Comparison of ENCODE assay signal across 22 cellular contexts in the genomic region with DNA sequence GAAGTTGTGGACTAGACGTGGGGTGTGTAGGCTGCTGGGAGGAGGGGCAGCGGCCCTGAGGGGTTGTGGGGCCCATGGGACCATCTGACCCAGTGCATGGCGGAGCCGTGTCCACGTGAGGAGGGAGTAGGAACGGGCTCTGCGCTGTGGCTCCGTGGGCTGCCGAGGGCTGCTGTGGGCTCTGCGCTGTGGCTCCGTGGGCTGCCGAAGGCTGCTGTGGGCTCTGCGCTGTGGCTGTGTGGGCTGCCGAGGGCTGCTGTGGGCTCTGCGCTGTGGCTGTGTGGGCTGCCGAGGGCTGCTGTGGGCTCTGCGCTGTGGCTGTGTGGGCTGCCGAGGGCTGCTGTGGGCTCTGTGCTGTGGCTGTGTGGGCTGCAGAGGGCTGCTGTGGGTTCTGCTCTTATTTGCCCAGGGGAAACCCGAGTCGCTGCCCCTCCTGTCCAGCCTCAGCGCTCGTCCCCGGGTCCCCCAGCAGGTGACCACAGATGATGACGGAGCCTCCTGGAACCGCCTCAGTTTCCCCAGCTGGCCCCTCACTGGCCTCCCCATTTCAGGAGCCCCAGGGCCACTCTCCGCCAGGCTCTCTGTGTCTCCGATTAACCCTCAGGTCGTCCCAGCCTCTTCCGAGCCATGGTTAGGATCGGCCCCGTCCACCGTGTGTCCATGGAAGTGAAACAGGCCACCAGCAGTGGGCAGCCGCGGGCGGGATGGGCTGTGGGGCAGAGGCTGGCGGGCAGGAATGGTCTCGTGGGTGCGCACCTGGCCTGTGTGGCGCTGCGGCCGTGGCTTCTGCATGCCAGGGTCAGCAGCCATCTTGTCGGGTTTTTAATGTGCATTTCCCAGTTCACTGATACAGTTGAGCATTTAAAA. TPM values are rescaled to one million over a fixed set of nuclear protein-coding genes. Genes with fewer than 3 reads are reported as not detected.
A peak's percentile ranks its signal among the peaks of the same experiment; 100 is the strongest.
DNase-seq lines count a peak whose midpoint lies in the region; ATAC-seq and TF ChIP-seq lines count a peak whose summit lies in the region.
"Had no signal": no experiment of that assay in that cellular context is flagged by ENCODE, and none has a peak within 500 bp of the region (broad histone marks: within the 10 kb centered on the region; RNA-seq: fewer than 3 reads in every experiment).

No MANE protein-coding gene starts in this region.

- 96% methylated on average over 26 to 42 of the region's 42 CpGs for WGBS in endodermal cell (ENCODE audit: insufficient coverage in 1 of 2, insufficient read length in 1 of 2), 2 experiments
- 86 to 88% methylated on average over 33 to 40 of the region's 42 CpGs for WGBS in tibial nerve, 2 donors
- 92 to 95% methylated on average over 33 to 35 of the region's 42 CpGs for WGBS in thyroid gland, 2 donors

- H3K36me3 ChIP-seq in endodermal cell (ENCODE audit: control insufficient read depth, insufficient read depth, low read length), result peaks cover 26% of the 10 kb centered on the region
- no peaks in the 10 kb centered on the region for H3K36me3 ChIP-seq in neural progenitor cell
- H3K36me3 ChIP-seq in tibial nerve, result peaks cover 0 to 25% (median 0%) of the 10 kb centered on the region in 3 donors
- H3K36me3 ChIP-seq in thyroid gland, result peaks cover 2 to 4% of the 10 kb centered on the region in 2 donors

- H3K9me3 Mint-ChIP-seq in activated naive CD4-positive, alpha-beta T cell treated with anti-CD3 and anti-CD28 coated beads, Interleukin-2, amount 50 U/mL, for 24 hours, result no peaks in the 10 kb centered on the region
- no peaks in the 10 kb centered on the region for H3K9me3 Mint-ChIP-seq in activated naive CD4-positive, alpha-beta T cell treated with anti-CD3 and anti-CD28 coated beads, Interleukin-2, amount 50 U/mL, for 72 hours
- no peaks in the 10 kb centered on the region for H3K9me3 Mint-ChIP-seq in endodermal cell
- H3K9me3 Mint-ChIP-seq in neural progenitor cell, result peaks cover 16% of the 10 kb centered on the region
- H3K9me3 Mint-ChIP-seq: activated B cell treated with CpG ODN at 0.5 μM for 24 hours; activated naive CD8-positive, alpha-beta T cell treated with anti-CD3 and anti-CD28 coated beads, Interleukin-2, amount 10 ng/mL, durations not matched to agents 7 days and 5 days; memory B cell; T-helper 1 cell treated with Interleukin-12 subunit alpha and Interleukin-12 subunit beta and Interleukin-4 antibody, amounts not matched to agents 30 μg/mL and 1 μg/mL, for 36 hours had no signal

- H3K79me2 ChIP-seq in neural progenitor cell (ENCODE audit: low read depth), result peaks cover 89% of the 10 kb centered on the region

- peaks cover 1% of the 10 kb centered on the region for H3K36me3 Mint-ChIP-seq in activated naive CD4-positive, alpha-beta T cell treated with anti-CD3 and anti-CD28 coated beads, Interleukin-2, amount 50 U/mL, for 24 hours
- peaks cover 2 to 28% of the 10 kb centered on the region in 2 donors for H3K36me3 Mint-ChIP-seq in activated naive CD4-positive, alpha-beta T cell treated with anti-CD3 and anti-CD28 coated beads, Interleukin-2, amount 50 U/mL, for 72 hours
- H3K36me3 Mint-ChIP-seq in endodermal cell (ENCODE audit: low read depth) (peaks cover 50% of the 10 kb centered on the region), neural progenitor cell (peaks cover 43% of the 10 kb centered on the region)

- H3K9ac ChIP-seq in endodermal cell (ENCODE audit: extremely low read depth, low read length, poor library complexity, severe bottlenecking), result no peak overlapping the region
- H3K9ac ChIP-seq in neural progenitor cell, result no peak overlapping the region

- TF ChIP-seq POLR2A in tibial nerve (IDR thresholded peaks at IDR 0.05) (no peak), thyroid gland (IDR thresholded peaks at IDR 0.05) (no peak)

- intact Hi-C loops in thyroid gland (cut with DNase I), result no loop called here

- no peak overlapping the region for H3K4me2 ChIP-seq in neural progenitor cell

- TF ChIP-seq CTCF in endodermal cell (conservative IDR thresholded peaks at IDR 0.05) (no peak), neural progenitor cell (IDR thresholded peaks at IDR 0.05) (no peak), tibial nerve (IDR thresholded peaks at IDR 0.05) (no peak), thyroid gland (IDR thresholded peaks at IDR 0.05) (no peak)

- H3K4me1 ChIP-seq in endodermal cell (ENCODE audit: control insufficient read depth, insufficient read depth, low read length), result no peaks in the 10 kb centered on the region
- no peaks in the 10 kb centered on the region for H3K4me1 ChIP-seq in neural progenitor cell
- peaks cover 0 to 49% (median 12%) of the 10 kb centered on the region in 4 donors for H3K4me1 ChIP-seq in tibial nerve
- H3K4me1 ChIP-seq in thyroid gland, result no peaks in the 10 kb centered on the region

- peaks cover 25% of the 10 kb centered on the region for H3K4me1 Mint-ChIP-seq in activated naive CD4-positive, alpha-beta T cell treated with anti-CD3 and anti-CD28 coated beads, Interleukin-2, amount 50 U/mL, for 24 hours
- H3K4me1 Mint-ChIP-seq in endodermal cell (no peaks in the 10 kb centered on the region), neural progenitor cell (peaks cover 10% of the 10 kb centered on the region)

- no peaks in the 10 kb centered on the region for H3K27me3 Mint-ChIP-seq in activated naive CD4-positive, alpha-beta T cell treated with anti-CD3 and anti-CD28 coated beads, Interleukin-2, amount 50 U/mL, for 24 hours
- no peaks in the 10 kb centered on the region for H3K27me3 Mint-ChIP-seq in endodermal cell (ENCODE audit: insufficient read depth)
- peaks cover 4% of the 10 kb centered on the region for H3K27me3 Mint-ChIP-seq in neural progenitor cell (ENCODE audit: insufficient read depth, low read depth)
- H3K27me3 Mint-ChIP-seq: activated B cell treated with CpG ODN at 0.5 μM for 24 hours; activated naive CD8-positive, alpha-beta T cell treated with anti-CD3 and anti-CD28 coated beads, Interleukin-2, amount 10 ng/mL, durations not matched to agents 7 days and 5 days; memory B cell had no signal

- no peak for DNase-seq in activated naive CD4-positive, alpha-beta T cell treated with anti-CD3 and anti-CD28 coated beads, Interleukin-2, amount 50 U/mL, for 72 hours (ENCODE audit: low spot score in 2 of 2)
- DNase-seq in endodermal cell, result no peak
- no peak for DNase-seq in neural progenitor cell (ENCODE audit: low spot score)
- no peak for DNase-seq in tibial nerve (ENCODE audit: low spot score in 2 of 2)
- DNase-seq in NK-92 treated with Interleukin-12 subunit alpha and Interleukin-12 subunit beta, amount 100 ng/mL, for 24 hours (lab: John Stamatoyannopoulos, UW), result no peak
- DNase-seq in cerebellar cortex (ENCODE audit: low spot score), result no peak
- no peak for DNase-seq in thyroid gland
- DNase-seq: activated B cell treated with CpG ODN at 0.5 μM for 24 hours; activated CD8-positive, alpha-beta memory T cell treated with anti-CD3 and anti-CD28 coated beads for 24 hours; activated naive CD8-positive, alpha-beta T cell treated with anti-CD3 and anti-CD28 coated beads, Interleukin-2, amount 10 ng/mL, durations not matched to agents 7 days and 5 days; activated T-cell treated with anti-CD3 and anti-CD28 coated beads, Interleukin-2, amount 50 U/mL, for 72 hours; DMS 273 treated with DMSO at 0.1 percent for 48 hours; effector CD8-positive, alpha-beta T cell; HFFc6; NCI-H1092; NCI-H526 treated with DMSO at 0.1 percent for 48 hours; SIG-M5; stimulated activated CD4-positive, alpha-beta T cell treated with anti-CD3 and anti-CD28 coated beads, Interleukin-2, amount 100 ng/mL, for 48 hours had no signal

- no peak for ATAC-seq in activated naive CD4-positive, alpha-beta T cell treated with anti-CD3 and anti-CD28 coated beads, Interleukin-2, amount 50 U/mL, for 72 hours
- ATAC-seq: activated T-cell treated with anti-CD3 and anti-CD28 coated beads, Interleukin-2, amount 50 U/mL, for 72 hours had no signal

- no peaks in the 10 kb centered on the region for H3F3A ChIP-seq in neural progenitor cell (ENCODE audit: low read depth)

- no peak for TF ChIP-seq EP300 in tibial nerve (IDR thresholded peaks at IDR 0.05)

- H3K27ac ChIP-seq in endodermal cell (ENCODE audit: low read depth, low read length), result peak overlapping the region; percentile 12
- H3K27ac ChIP-seq in neural progenitor cell, result no peak overlapping the region
- H3K27ac ChIP-seq in tibial nerve, result peak overlapping the region in 3 of 4 donors; percentile 26 to 67 (median 56)
- no peak overlapping the region for H3K27ac ChIP-seq in thyroid gland

- no peak overlapping the region for H2AFZ ChIP-seq in neural progenitor cell (replicated peaks)

- peaks cover 76% of the 10 kb centered on the region for H4K20me1 ChIP-seq in neural progenitor cell (ENCODE audit: low read depth)

- H3K4me3 Mint-ChIP-seq in activated naive CD4-positive, alpha-beta T cell treated with anti-CD3 and anti-CD28 coated beads, Interleukin-2, amount 50 U/mL, for 24 hours, result no peak overlapping the region
- H3K4me3 Mint-ChIP-seq in endodermal cell (no peak overlapping the region), neural progenitor cell (no peak overlapping the region)
- H3K4me3 Mint-ChIP-seq: activated B cell treated with CpG ODN at 0.5 μM for 24 hours; activated naive CD8-positive, alpha-beta T cell treated with anti-CD3 and anti-CD28 coated beads, Interleukin-2, amount 10 ng/mL, durations not matched to agents 7 days and 5 days; activated T-cell treated with anti-CD3 and anti-CD28 coated beads, Interleukin-2, amount 50 U/mL, for 72 hours; HFFc6; memory B cell; T-helper 1 cell treated with Interleukin-12 subunit alpha and Interleukin-12 subunit beta and Interleukin-4 antibody, amounts not matched to agents 30 μg/mL and 1 μg/mL, for 36 hours had no signal

- H3K27ac Mint-ChIP-seq in activated naive CD4-positive, alpha-beta T cell treated with anti-CD3 and anti-CD28 coated beads, Interleukin-2, amount 50 U/mL, for 24 hours, result peak overlapping the region; percentile 84
- H3K27ac Mint-ChIP-seq in activated naive CD4-positive, alpha-beta T cell treated with anti-CD3 and anti-CD28 coated beads, Interleukin-2, amount 50 U/mL, for 72 hours, result no peak overlapping the region
- H3K27ac Mint-ChIP-seq in endodermal cell (no peak overlapping the region), neural progenitor cell (peak overlapping the region; percentile 74)
- H3K27ac Mint-ChIP-seq: activated B cell treated with CpG ODN at 0.5 μM for 24 hours; activated naive CD8-positive, alpha-beta T cell treated with anti-CD3 and anti-CD28 coated beads, Interleukin-2, amount 10 ng/mL, durations not matched to agents 7 days and 5 days; activated T-cell treated with anti-CD3 and anti-CD28 coated beads, Interleukin-2, amount 50 U/mL, for 72 hours; memory B cell; T-helper 1 cell treated with Interleukin-12 subunit alpha and Interleukin-12 subunit beta and Interleukin-4 antibody, amounts not matched to agents 30 μg/mL and 1 μg/mL, for 36 hours had no signal

- H3K27me3 ChIP-seq in endodermal cell (ENCODE audit: control insufficient read depth, insufficient read depth, low read length, poor library complexity, severe bottlenecking), result no peaks in the 10 kb centered on the region
- H3K27me3 ChIP-seq in neural progenitor cell, result no peaks in the 10 kb centered on the region
- no peaks in the 10 kb centered on the region for H3K27me3 ChIP-seq in tibial nerve
- no peaks in the 10 kb centered on the region for H3K27me3 ChIP-seq in thyroid gland

- H3K9me3 ChIP-seq in endodermal cell (ENCODE audit: control insufficient read depth, low read length), result no peaks in the 10 kb centered on the region
- H3K9me3 ChIP-seq in neural progenitor cell (ENCODE audit: low read depth), result no peaks in the 10 kb centered on the region
- H3K9me3 ChIP-seq in tibial nerve, result no peaks in the 10 kb centered on the region
- no peaks in the 10 kb centered on the region for H3K9me3 ChIP-seq in thyroid gland

- no peak overlapping the region for H3K4me3 ChIP-seq in endodermal cell (ENCODE audit: low read length)
- H3K4me3 ChIP-seq in neural progenitor cell, result no peak overlapping the region
- no peak overlapping the region for H3K4me3 ChIP-seq in tibial nerve
- H3K4me3 ChIP-seq in thyroid gland (replicated peaks in 1 of 3), result no peak overlapping the region

RNA-seq across cellular contexts. Expression of a gene that starts 20.0 kb away (rescaled TPM):
- 10 to 100 TPM; 23.0 to 25.9 TPM for total RNA-seq in activated naive CD4-positive, alpha-beta T cell treated with anti-CD3 and anti-CD28 coated beads, Interleukin-2, amount 50 U/mL, for 72 hours
- total RNA-seq in endodermal cell (10 to 100 TPM; 53.1 to 64.0 TPM), neural progenitor cell (ENCODE audit: low replicate concordance) (44.7 and 59.1 TPM in 2 replicates), tibial nerve (100 to 1,000 TPM in 2 of 4 donors, 10 to 100 TPM in 2; 54.8 to 123 (median 90.5) TPM), thyroid gland (10 to 100 TPM; 41.4 to 60.0 (median 50.2) TPM)
- polyA plus RNA-seq in endodermal cell (2013, experiment 1 of 2), result 64.4 TPM
- polyA plus RNA-seq in endodermal cell (2013, experiment 2 of 2), result 55.3 TPM

RNA-seq across cellular contexts. Expression of a gene that starts 36.6 kb away (rescaled TPM):
- 1 to 10 TPM in 1 of 2 donors, under 1 TPM in 1; 0.59 to 1.3 TPM for total RNA-seq in activated naive CD4-positive, alpha-beta T cell treated with anti-CD3 and anti-CD28 coated beads, Interleukin-2, amount 50 U/mL, for 72 hours
- total RNA-seq in endodermal cell (10 to 100 TPM; 15.1 to 16.4 TPM), neural progenitor cell (ENCODE audit: low replicate concordance) (1.9 and 3.4 TPM in 2 replicates), tibial nerve (10 to 100 TPM in 3 of 4 donors, 1 to 10 TPM in 1; 5.9 to 18.0 (median 14.3) TPM), thyroid gland (10 to 100 TPM; 14.9 to 27.1 (median 18.3) TPM)
- polyA plus RNA-seq in endodermal cell (2013, experiment 1 of 2), result 2.0 TPM
- 1.0 TPM for polyA plus RNA-seq in endodermal cell (2013, experiment 2 of 2)
- total RNA-seq: OCI-LY7 had no signal

RNA-seq across cellular contexts. Expression of a gene that starts 51.3 kb away (rescaled TPM):
- 10 to 100 TPM in 1 of 2 donors, 1 to 10 TPM in 1; 7.4 to 21.8 TPM for total RNA-seq in activated naive CD4-positive, alpha-beta T cell treated with anti-CD3 and anti-CD28 coated beads, Interleukin-2, amount 50 U/mL, for 72 hours
- total RNA-seq in endodermal cell (10 to 100 TPM; 20.0 to 23.4 TPM), neural progenitor cell (ENCODE audit: low replicate concordance) (0.21 and 10.0 TPM in 2 replicates), tibial nerve (10 to 100 TPM in 3 of 4 donors, 1 to 10 TPM in 1; 5.2 to 32.8 (median 12.9) TPM), thyroid gland (10 to 100 TPM; 13.0 to 17.5 (median 14.2) TPM)
- polyA plus RNA-seq in endodermal cell (2013, experiment 1 of 2), result 8.7 TPM
- polyA plus RNA-seq in endodermal cell (2013, experiment 2 of 2), result 6.1 TPM

RNA-seq across cellular contexts. Expression of a gene that starts 51.5 kb away (rescaled TPM):
- 100 to 1,000 TPM; 131 to 221 TPM for total RNA-seq in activated naive CD4-positive, alpha-beta T cell treated with anti-CD3 and anti-CD28 coated beads, Interleukin-2, amount 50 U/mL, for 72 hours
- total RNA-seq in endodermal cell (100 to 1,000 TPM; 407 to 456 TPM), neural progenitor cell (ENCODE audit: low replicate concordance) (95.1 and 114 TPM in 2 replicates), tibial nerve (100 to 1,000 TPM in 3 of 4 donors, 10 to 100 TPM in 1; 50.0 to 219 (median 139) TPM), thyroid gland (100 to 1,000 TPM in 2 of 4 donors, 10 to 100 TPM in 2; 82.2 to 144 (median 106) TPM)
- polyA plus RNA-seq in endodermal cell (2013, experiment 1 of 2), result 299 TPM
- polyA plus RNA-seq in endodermal cell (2013, experiment 2 of 2), result 303 TPM

Comparison
In these comparisons a context has a peak if more than half of its experiments do, and no peak if none do; other contexts are left out.
1. H3K27ac Mint-ChIP-seq: peak in activated naive CD4-positive, alpha-beta T cell treated with anti-CD3 and anti-CD28 coated beads, Interleukin-2, amount 50 U/mL, for 24 hours (single experiment) and neural progenitor cell (single experiment); none in activated naive CD4-positive, alpha-beta T cell treated with anti-CD3 and anti-CD28 coated beads, Interleukin-2, amount 50 U/mL, for 72 hours (0 of 2) and endodermal cell (single experiment).
2. H3K27ac ChIP-seq: peak in endodermal cell (single experiment) and tibial nerve (3 of 4); none in neural progenitor cell (single experiment) and thyroid gland (0 of 3).